8 cellular contexts compared by ENCODE assay signal in the genomic region with DNA sequence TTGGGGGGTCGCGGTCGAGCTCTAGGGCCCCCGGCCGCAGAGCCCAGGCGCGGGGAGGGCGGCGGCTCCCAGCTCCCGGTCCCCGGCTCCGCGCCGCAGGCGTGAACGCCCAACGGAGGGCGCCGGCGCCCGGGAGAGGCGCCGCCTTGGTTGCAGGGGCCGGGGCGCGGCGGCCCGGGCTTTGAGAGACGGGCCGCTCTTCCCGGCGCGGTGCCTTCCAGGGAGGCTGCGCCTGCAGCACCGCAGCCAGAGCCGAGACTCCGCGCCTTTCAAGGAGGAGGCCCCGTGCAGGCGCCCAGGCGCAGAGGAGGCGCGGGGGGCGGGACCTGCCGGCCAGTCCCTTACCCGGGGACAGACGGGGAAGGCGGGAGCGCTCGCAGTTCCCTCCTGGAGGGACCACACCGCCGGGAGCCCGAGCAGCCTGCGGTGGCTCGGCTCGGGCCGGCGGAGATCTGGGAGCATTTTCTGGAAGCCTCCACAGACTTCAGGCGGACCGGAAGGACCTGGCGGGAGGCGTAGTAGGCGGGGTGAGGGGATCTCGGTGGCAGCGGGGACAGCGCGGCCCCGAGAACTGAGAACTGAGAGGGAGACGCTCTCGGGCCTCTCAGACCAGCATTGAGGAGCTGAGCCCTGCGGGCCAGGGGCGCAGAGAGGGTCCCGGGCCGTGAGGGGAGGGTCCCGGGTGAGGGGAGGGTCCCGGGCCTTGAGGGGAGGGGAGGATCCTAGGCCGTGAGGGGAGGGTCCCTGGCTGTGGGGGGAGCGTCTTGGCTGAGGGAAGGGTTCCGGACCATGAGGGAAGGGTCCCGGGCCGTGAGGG. TPM values are rescaled to one million over a fixed set of nuclear protein-coding genes. Genes with fewer than 3 reads are reported as not detected.
DNase-seq lines count a peak whose midpoint lies in the region; ATAC-seq, FAIRE-seq and TF ChIP-seq lines count a peak whose summit lies in the region.

No MANE protein-coding gene starts in this region.

- H2AFZ ChIP-seq in endothelial cell of umbilical vein (ENCODE audit: low read depth, low read length) = peak overlapping the region; percentile 86

- ATAC-seq in GM21360 (IDR thresholded peaks at IDR 0.05; ENCODE audit: unreplicated experiment) (peak; percentile 21), thoracic aorta (ENCODE audit: insufficient number of reproducible peaks, low FRiP score, low read depth) (no peak), GM21786 (IDR thresholded peaks at IDR 0.05; ENCODE audit: unreplicated experiment) (no peak)

- peak overlapping the region; percentile 92 for H3K27ac Mint-ChIP-seq in Caco-2 (ENCODE audit: unreplicated experiment)

- peak overlapping the region; percentile 81 for H3K4me3 Mint-ChIP-seq in Caco-2 (ENCODE audit: unreplicated experiment)

- CTCF ChIA-PET in Caco-2 (lab: Charles Lee) = interaction anchor here (0.6 to 3.2 kb wide), 20 partner anchors 12 to 240 kb away, joined by 3 to 44 read pairs (median 5); a partner anchor contains a TSS
- CTCF ChIA-PET in endothelial cell of umbilical vein (lab: Charles Lee) = interaction anchor here (0.6 to 6.7 kb wide), 29 partner anchors 10 to 619 kb away, joined by 3 to 114 read pairs (median 5); no protein-coding TSS in a partner anchor

- dilution Hi-C loops in endothelial cell of umbilical vein (cut with MboI; ENCODE audit: extremely low pct_ligation_motif_present, low sequenced_read_pairs) = no loop called here

- no peaks in the 10 kb centered on the region for H3K9me1 ChIP-seq in endothelial cell of umbilical vein (replicated peaks; ENCODE audit: control insufficient read depth, extremely low read depth, insufficient read depth, low read length)

- H3K27ac ChIP-seq in HUES64 (ENCODE audit: low read depth, low read length) (0 out of 2 replicates have a peak overlapping the region, but pooled peaks have one; percentile 49), endothelial cell of umbilical vein (ENCODE audit: insufficient read depth, low read depth, low read length) (no peak overlapping the region), thoracic aorta (no peak overlapping the region)

- no peak for TF ChIP-seq POLR2A in endothelial cell of umbilical vein (IDR thresholded peaks at IDR 0.05; ENCODE audit: low read depth, low read length)

- TF ChIP-seq CTCF in Caco-2 (IDR thresholded peaks at IDR 0.05; ENCODE audit: insufficient read depth in 1 of 2, low read depth in 1 of 2, low read length in 1 of 2, severe bottlenecking in 1 of 2, unreplicated experiment in 1 of 2) (no peak), endothelial cell of umbilical vein (IDR thresholded peaks at IDR 0.05; ENCODE audit: extremely low read depth in 1 of 2, insufficient read depth in 1 of 2, low read depth in 1 of 2, low read length in 2 of 2) (no peak), thoracic aorta (IDR thresholded peaks at IDR 0.05) (no peak)

- WGBS in HUES64 = under 1% methylated on average over 81 of the region's 81 CpGs

- no peaks in the 10 kb centered on the region for H3K79me2 ChIP-seq in endothelial cell of umbilical vein (ENCODE audit: control insufficient read depth, insufficient read depth, low read length)

- H3K4me2 ChIP-seq in endothelial cell of umbilical vein (ENCODE audit: insufficient read depth, low read length) = peak overlapping the region; percentile 21

- H3K4me3 ChIP-seq in Caco-2 (ENCODE audit: low read depth, low read length) = peak overlapping the region; percentile 69
- peak overlapping the region; percentile 62 for H3K4me3 ChIP-seq in HUES64 (ENCODE audit: low read length)
- H3K4me3 ChIP-seq in endothelial cell of umbilical vein (replicated peaks in 1 of 3; ENCODE audit: insufficient read depth in 1 of 3, low read depth in 1 of 3, low read length in 3 of 3) = peak overlapping the region in 2 of 3 experiments; percentile 0 to 24
- peak overlapping the region; percentile 78 for H3K4me3 ChIP-seq in thoracic aorta

- H3K27me3 Mint-ChIP-seq in Caco-2 (ENCODE audit: insufficient read depth, unreplicated experiment) = no peaks in the 10 kb centered on the region

- peaks cover 5% of the 10 kb centered on the region for H3K4me1 Mint-ChIP-seq in Caco-2 (ENCODE audit: low read depth, unreplicated experiment)

- no TSS peak for BruUV-seq in Caco-2 (replicated peaks; lab: Mats Ljungman, UMichigan)
- no TSS peak for BruUV-seq in endothelial cell of umbilical vein (replicated peaks; lab: Mats Ljungman, UMichigan)

- H3K9ac ChIP-seq in HUES64 (ENCODE audit: low read depth, low read length) (peak overlapping the region; percentile 65), endothelial cell of umbilical vein (replicated peaks; ENCODE audit: extremely low read depth, insufficient read depth, low read length) (no peak overlapping the region)

- peaks cover 6% of the 10 kb centered on the region for H3K36me3 Mint-ChIP-seq in Caco-2 (ENCODE audit: insufficient read depth, unreplicated experiment)

- H3K9me3 ChIP-seq in Caco-2 (no peaks in the 10 kb centered on the region), HUES64 (ENCODE audit: insufficient read depth, low read depth, low read length) (no peaks in the 10 kb centered on the region), endothelial cell of umbilical vein (replicated peaks; ENCODE audit: control insufficient read depth, insufficient read depth, low read length) (no peaks in the 10 kb centered on the region), thoracic aorta (no peaks in the 10 kb centered on the region)

- no peak for FAIRE-seq in endothelial cell of umbilical vein (lab: Jason Lieb, UNC)

- peak; percentile 68 to 77 for DNase-seq in Caco-2
- DNase-seq in activated CD4-positive, alpha-beta T cell treated with anti-CD3 and anti-CD28 coated beads for 48 hours = peak; percentile 31
- no peak for DNase-seq in endothelial cell of umbilical vein (ENCODE audit: low read depth, low spot score)
- peak; percentile 28 for DNase-seq in mucosa of gallbladder (ENCODE audit: low spot score)
- no peak for DNase-seq in thoracic aorta (ENCODE audit: low spot score)

- H4K20me1 ChIP-seq in endothelial cell of umbilical vein (replicated peaks; ENCODE audit: control insufficient read depth, extremely low read depth, insufficient read depth, low read length) = no peaks in the 10 kb centered on the region

- H3K4me1 ChIP-seq in Caco-2 (no peaks in the 10 kb centered on the region; the same call in 1 of the 2 replicates), HUES64 (ENCODE audit: insufficient read depth, low read length) (no peaks in the 10 kb centered on the region), endothelial cell of umbilical vein (ENCODE audit: control insufficient read depth, extremely low read depth, insufficient read depth, low read length) (peaks cover 4% of the 10 kb centered on the region), thoracic aorta (ENCODE audit: control insufficient read depth in 1 of 2, low read depth in 2 of 2) (peaks cover 8 to 13% of the 10 kb centered on the region in 2 donors)

- H3K36me3 ChIP-seq in Caco-2 (ENCODE audit: control insufficient read depth, insufficient read depth, low read length) = no peaks in the 10 kb centered on the region
- H3K36me3 ChIP-seq in HUES64 (ENCODE audit: insufficient read depth, low read length) = no peaks in the 10 kb centered on the region
- no peaks in the 10 kb centered on the region for H3K36me3 ChIP-seq in endothelial cell of umbilical vein (ENCODE audit: control insufficient read depth in 2 of 2, extremely low read depth in 1 of 2, insufficient read depth in 2 of 2, low read length in 2 of 2)
- H3K36me3 ChIP-seq in thoracic aorta = no peaks in the 10 kb centered on the region

- no peaks in the 10 kb centered on the region for H3K9me3 Mint-ChIP-seq in Caco-2 (ENCODE audit: unreplicated experiment)

- POLR2A ChIA-PET in Caco-2 (lab: Charles Lee) = interaction anchor here (0.5 to 1.0 kb wide), 2 partner anchors 25 to 26 kb away, joined by 3 read pairs; no protein-coding TSS in a partner anchor
- POLR2A ChIA-PET in endothelial cell of umbilical vein (lab: Charles Lee) = no interaction called here

- H3K27me3 ChIP-seq in Caco-2 (replicated peaks; ENCODE audit: control insufficient read depth, insufficient read depth, low read length) = no peaks in the 10 kb centered on the region
- H3K27me3 ChIP-seq in HUES64 (ENCODE audit: insufficient read depth, low read length) = no peaks in the 10 kb centered on the region
- H3K27me3 ChIP-seq in endothelial cell of umbilical vein (ENCODE audit: control insufficient read depth in 2 of 2, insufficient read depth in 2 of 2, low read length in 2 of 2) = peaks cover 4 to 7% of the 10 kb centered on the region in 2 experiments
- H3K27me3 ChIP-seq in thoracic aorta (replicated peaks; ENCODE audit: insufficient read depth) = no peaks in the 10 kb centered on the region

- intact Hi-C loops in Caco-2 (cut with micrococcal nuclease; ENCODE audit: unreplicated experiment) (loop anchor here (1.0 to 10.0 kb wide), 3 partner anchors 26 to 261 kb away; a partner anchor contains a TSS), endothelial cell of umbilical vein (cut with micrococcal nuclease) (loop anchor here (5.0 kb wide), 2 partner anchors 264 to 279 kb away; a partner anchor contains a TSS)

TF ChIP-seq in endothelial cell of umbilical vein, 7 proteins besides CTCF, POLR2A, EP300 and RAD21:
- peak; percentile 72 for TF ChIP-seq EZH2 (IDR thresholded peaks at IDR 0.05; ENCODE audit: borderline replicate concordance, low read depth, low read length, severe bottlenecking)
- no peak for TF ChIP-seq JUN (IDR thresholded peaks at IDR 0.05; ENCODE audit: borderline replicate concordance, insufficient read depth, insufficient read length, low read depth)
- TF ChIP-seq MYC (IDR thresholded peaks at IDR 0.05; ENCODE audit: low read depth, low read length) = no peak

RNA-seq across cellular contexts. Expression of a gene that starts 25.5 kb away (rescaled TPM):
- total RNA-seq in Caco-2 (2022) (22.1 and 24.4 TPM in 2 replicates), endothelial cell of umbilical vein (0.58 TPM in 1 of 2 replicates, not detected in the other), mucosa of gallbladder (91.8 TPM), thoracic aorta (10 to 100 TPM; 34.9 to 49.2 TPM)
- 14.2 TPM for polyA plus RNA-seq in HUES64 (2013, experiment 1 of 2)
- polyA plus RNA-seq in HUES64 (2013, experiment 2 of 2) = 18.6 TPM
- polyA plus RNA-seq in endothelial cell of umbilical vein = 0.06 and 0.33 TPM in 2 replicates
- 0.06 and 0.12 TPM in 2 replicates for polyA plus RNA-seq in endothelial cell of umbilical vein (2011; cell fraction: cytosol; rRNA removed)
- 0.48 and 0.50 TPM in 2 replicates for polyA plus RNA-seq in endothelial cell of umbilical vein (2011; cell fraction: nucleus; rRNA removed)
- polyA plus RNA-seq in endothelial cell of umbilical vein (2012) = 0.57 TPM in 1 of 2 replicates, not detected in the other
- 0.29 TPM in 1 of 2 replicates, not detected in the other for polyA minus RNA-seq in endothelial cell of umbilical vein
- polyA minus RNA-seq in endothelial cell of umbilical vein (2011; cell fraction: cytosol; rRNA and poly(A)+ RNA removed) = 19.8 TPM
- 0.29 and 0.38 TPM in 2 replicates for polyA minus RNA-seq in endothelial cell of umbilical vein (2011; cell fraction: nucleus; rRNA and poly(A)+ RNA removed)

Comparison
In these comparisons a context has a peak if more than half of its experiments do, and no peak if none do; other contexts are left out.
1. DNase-seq: peak in Caco-2 (2 of 2), activated CD4-positive, alpha-beta T cell treated with anti-CD3 and anti-CD28 coated beads for 48 hours (single experiment) and mucosa of gallbladder (single experiment); none in endothelial cell of umbilical vein (single experiment) and thoracic aorta (single experiment).
2. H3K4me3 ChIP-seq: peak in every context shown above with its lines; median percentile 78 in thoracic aorta; 69 in Caco-2; 62 in HUES64; 12 in endothelial cell of umbilical vein.
3. RNA of a gene that starts 25.5 kb away (total RNA-seq): 91.8 TPM in mucosa of gallbladder (single experiment), 34.9 to 49.2 TPM in thoracic aorta and 22.1 to 24.4 TPM in Caco-2; 0.58 TPM in endothelial cell of umbilical vein; every median in the first group is over 10 times any median in the second.